ENCODE assay signal across 8 cellular contexts in the genomic region with DNA sequence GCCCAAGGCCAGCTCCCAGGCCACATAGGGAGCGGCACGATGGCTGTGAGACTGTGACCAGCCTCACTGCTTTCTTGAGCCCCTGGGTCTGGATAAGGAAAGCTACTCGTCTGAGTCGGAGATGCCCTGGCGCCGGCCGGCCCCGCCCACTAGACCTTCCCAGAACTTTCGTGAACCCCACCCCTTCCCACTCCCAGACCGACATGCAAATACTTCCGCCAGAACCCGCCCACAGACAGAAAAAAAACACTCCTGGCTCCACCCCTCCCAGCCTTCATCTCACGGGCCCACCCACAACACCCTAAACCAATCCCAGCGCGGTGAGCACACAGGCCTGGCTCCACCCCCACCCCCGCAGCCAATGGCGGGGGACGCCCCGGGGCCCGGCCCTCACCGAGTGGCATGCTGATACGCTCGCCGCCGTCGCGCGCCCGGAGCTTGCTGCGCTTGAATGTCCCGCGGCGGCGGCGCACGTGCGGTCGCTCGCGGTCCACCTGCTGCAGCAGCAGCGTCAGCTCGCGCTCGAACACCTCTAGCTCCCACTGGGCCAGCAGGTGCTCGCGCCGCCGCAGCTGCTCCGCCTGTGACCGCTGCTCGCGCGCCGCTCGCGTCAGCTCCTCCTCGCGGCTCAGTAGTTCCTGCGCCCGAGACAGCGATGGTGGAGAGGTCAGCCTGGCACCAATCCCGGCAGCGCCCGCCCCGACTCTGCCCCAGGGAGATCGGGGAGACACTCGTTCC. TPM values are rescaled to one million over a fixed set of nuclear protein-coding genes. Genes with fewer than 3 reads are reported as not detected.
DNase-seq lines count a peak whose midpoint lies in the region; ATAC-seq, FAIRE-seq and TF ChIP-seq lines count a peak whose summit lies in the region.

No MANE protein-coding gene starts in this region.

- H3K36me3 ChIP-seq in bronchial epithelial cell (ENCODE audit: control insufficient read depth, insufficient read depth, low read length), result peaks cover 22% of the 10 kb centered on the region
- peaks cover 37% of the 10 kb centered on the region for H3K36me3 ChIP-seq in iPS-20b (ENCODE audit: insufficient read depth, low read depth, low read length)
- peaks cover 14 to 56% (median 29%) of the 10 kb centered on the region in 4 donors for H3K36me3 ChIP-seq in sigmoid colon

- POLR2A ChIA-PET in A549 (lab: Yijun Ruan, JAX), result no interaction called here
- POLR2A ChIA-PET in activated CD4-positive, alpha-beta memory T cell treated with anti-CD3 and anti-CD28 coated beads, Interleukin-2, amount 10 ng/mL, durations not matched to agents 7 days and 5 days (lab: Charles Lee), result no interaction called here

- H3K4me3 ChIP-seq in A549 (no peak overlapping the region), bronchial epithelial cell (ENCODE audit: low read depth, low read length) (peak overlapping the region; percentile 17), iPS-20b (ENCODE audit: low read length) (peak overlapping the region; percentile 64; the same call in 1 of the 2 replicates), sigmoid colon (peak overlapping the region; percentile 11 to 42 (median 34))

- H3K27me3 Mint-ChIP-seq in activated CD4-positive, alpha-beta memory T cell treated with anti-CD3 and anti-CD28 coated beads, Interleukin-2, amount 10 ng/mL, durations not matched to agents 7 days and 5 days, result no peaks in the 10 kb centered on the region

- TF ChIP-seq CTCF in A549 (IDR thresholded peaks at IDR 0.05) (no peak), bronchial epithelial cell (IDR thresholded peaks at IDR 0.05; ENCODE audit: insufficient read depth, low read length, severe bottlenecking) (no peak), sigmoid colon (IDR thresholded peaks at IDR 0.05) (no peak)

- DNase-seq in A549 (ENCODE audit: low read depth in 1 of 2, low spot score in 1 of 2) (peak; percentile 46 to 70), bronchial epithelial cell (ENCODE audit: low read depth) (peak; percentile 93), sigmoid colon (peak; percentile 99), HuH-7.5 (ENCODE audit: low spot score) (no peak)
- no peak for DNase-seq in activated CD4-positive, alpha-beta memory T cell treated with anti-CD3 and anti-CD28 coated beads, Interleukin-2, amount 10 ng/mL, durations not matched to agents 7 days and 5 days
- no peak for DNase-seq in activated effector memory CD4-positive, alpha-beta T cell treated with Interleukin-2 at 50 U/mL for 16 hours

- peaks cover 38% of the 10 kb centered on the region for H3K4me1 Mint-ChIP-seq in activated CD4-positive, alpha-beta memory T cell treated with anti-CD3 and anti-CD28 coated beads, Interleukin-2, amount 10 ng/mL, durations not matched to agents 7 days and 5 days

- ATAC-seq in A549, result peak in 1 of 2 experiments; percentile 85; a peak in 3 of 6 replicates

- FAIRE-seq in A549 (lab: Jason Lieb, UNC), result no peak
- FAIRE-seq in bronchial epithelial cell (lab: Jason Lieb, UNC), result peak; percentile 77

- peaks cover 64% of the 10 kb centered on the region for H3K36me3 Mint-ChIP-seq in activated CD4-positive, alpha-beta memory T cell treated with anti-CD3 and anti-CD28 coated beads, Interleukin-2, amount 10 ng/mL, durations not matched to agents 7 days and 5 days (ENCODE audit: low read depth)

- 94% methylated on average over 63 of the region's 67 CpGs for WGBS in A549 (ENCODE audit: missing lambda C conversion rate)
- 62 to 67% methylated on average over 67 of the region's 67 CpGs for WGBS in sigmoid colon, 2 donors

- no peak for TF ChIP-seq POLR2A in A549 (IDR thresholded peaks at IDR 0.05; ENCODE audit: low read length)
- TF ChIP-seq POLR2A in sigmoid colon (IDR thresholded peaks at IDR 0.05), result no peak

- H3K27ac ChIP-seq in A549 (no peak overlapping the region), iPS-20b (ENCODE audit: low read length) (no peak overlapping the region), sigmoid colon (peak overlapping the region; percentile 76 to 88 (median 86))

- H3K4me2 ChIP-seq in A549, result no peak overlapping the region

- H3K4me1 ChIP-seq in A549 (peaks cover 22% of the 10 kb centered on the region; the same call in 1 of the 3 replicates), iPS-20b (ENCODE audit: insufficient read depth, low read length) (peaks cover 7% of the 10 kb centered on the region; the same call in 1 of the 2 replicates), sigmoid colon (peaks cover 0 to 48% (median 42%) of the 10 kb centered on the region in 4 donors)

- no peak overlapping the region for H3K4me3 Mint-ChIP-seq in activated CD4-positive, alpha-beta memory T cell treated with anti-CD3 and anti-CD28 coated beads, Interleukin-2, amount 10 ng/mL, durations not matched to agents 7 days and 5 days

- H3K9me3 ChIP-seq in A549 (no peaks in the 10 kb centered on the region), iPS-20b (ENCODE audit: insufficient read depth, low read depth, low read length) (no peaks in the 10 kb centered on the region), sigmoid colon (no peaks in the 10 kb centered on the region)

- TF ChIP-seq RAD21 in A549 (conservative IDR thresholded peaks at IDR 0.05 in 1 of 2, IDR thresholded peaks at IDR 0.05 in 1 of 2) (no peak), Ishikawa (IDR thresholded peaks at IDR 0.05; ENCODE audit: low read depth) (no peak)

- H3K27me3 ChIP-seq in bronchial epithelial cell (ENCODE audit: control insufficient read depth, insufficient read depth, low read length) (no peaks in the 10 kb centered on the region), iPS-20b (ENCODE audit: insufficient read depth, low read length) (0 out of 2 replicates have a peak, but pooled peaks cover 6% of the 10 kb centered on the region), sigmoid colon (no peaks in the 10 kb centered on the region)

- H3K9ac ChIP-seq in iPS-20b (ENCODE audit: low read depth, low read length), result peak overlapping the region; percentile 48; the same call in 1 of the 2 replicates

- CTCF ChIA-PET in A549 (lab: Yijun Ruan, JAX), result interaction anchor here (1.0 to 20.1 kb wide), 4 partner anchors 18 to 66 kb away, joined by 3 to 249 read pairs (median 4); a partner anchor contains a TSS
- CTCF ChIA-PET in activated CD4-positive, alpha-beta memory T cell treated with anti-CD3 and anti-CD28 coated beads, Interleukin-2, amount 10 ng/mL, durations not matched to agents 7 days and 5 days (lab: Charles Lee), result no interaction called here

- no peaks in the 10 kb centered on the region for H3K9me3 Mint-ChIP-seq in activated CD4-positive, alpha-beta memory T cell treated with anti-CD3 and anti-CD28 coated beads, Interleukin-2, amount 10 ng/mL, durations not matched to agents 7 days and 5 days

- intact Hi-C loops in sigmoid colon (cut with DNase I), result loop anchor here (5.0 to 10.0 kb wide), 2 partner anchors 65 to 242 kb away; no protein-coding TSS in a partner anchor

- no peak overlapping the region for H3K27ac Mint-ChIP-seq in activated CD4-positive, alpha-beta memory T cell treated with anti-CD3 and anti-CD28 coated beads, Interleukin-2, amount 10 ng/mL, durations not matched to agents 7 days and 5 days

- TF ChIP-seq EP300 in A549 (IDR thresholded peaks at IDR 0.05) (no peak), Ishikawa (IDR thresholded peaks at IDR 0.05; ENCODE audit: borderline replicate concordance) (peak; percentile 61; the same call in 1 of the 2 replicates), sigmoid colon (IDR thresholded peaks at IDR 0.05) (peak in 1 of 4 donors; percentile 27)

RNA-seq across cellular contexts. Expression of a gene that starts 7.0 kb away (rescaled TPM):
- 16.7 and 18.1 TPM in 2 replicates for polyA plus RNA-seq in A549 (2011; rRNA removed)
- polyA plus RNA-seq in A549 (2012; cell fraction: cytosol; rRNA removed), result 30.6 and 42.9 TPM in 2 replicates
- 47.1 and 61.0 TPM in 2 replicates for polyA plus RNA-seq in A549 (2012; cell fraction: nucleus; rRNA removed)
- polyA plus RNA-seq in A549 (2017; fragmentation: RNase III; extraction: RNeasy Plus Mini Kit Qiagen cat#74134 plus additional on column Dnase treatment), result 30.9 to 34.9 TPM (median 34.5 TPM) in 3 replicates
- 35.2 and 53.1 TPM in 2 replicates for polyA minus RNA-seq in A549 (2011; rRNA and poly(A)+ RNA removed)
- 11.1 and 18.6 TPM in 2 replicates for total RNA-seq in bronchial epithelial cell
- total RNA-seq in sigmoid colon, result 10 to 100 TPM; 18.5 to 52.1 (median 26.3) TPM
- 10 to 100 TPM; 48.6 to 71.2 (median 71.0) TPM for polyA plus RNA-seq in sigmoid colon
- total RNA-seq in activated CD4-positive, alpha-beta memory T cell treated with anti-CD3 and anti-CD28 coated beads, Interleukin-2, amount 10 ng/mL, durations not matched to agents 7 days and 5 days, result 10 to 100 TPM; 67.2 to 71.8 TPM

RNA-seq across cellular contexts. Expression of a gene that starts 8.5 kb away (rescaled TPM):
- polyA plus RNA-seq in A549 (2011; rRNA removed) (14.2 and 17.2 TPM in 2 replicates), A549 (2017; fragmentation: RNase III; extraction: RNeasy Plus Mini Kit Qiagen cat#74134 plus additional on column Dnase treatment) (26.6 to 30.8 TPM (median 29.7 TPM) in 3 replicates), sigmoid colon (10 to 100 TPM in 1 of 3 donors, 1 to 10 TPM in 2; 6.0 to 35.0 (median 6.6) TPM)
- polyA plus RNA-seq in A549 (2012; cell fraction: cytosol; rRNA removed), result 37.5 and 49.6 TPM in 2 replicates
- 142 and 197 TPM in 2 replicates for polyA plus RNA-seq in A549 (2012; cell fraction: nucleus; rRNA removed)
- polyA minus RNA-seq in A549 (2011; rRNA and poly(A)+ RNA removed), result 22.9 and 35.0 TPM in 2 replicates
- total RNA-seq in bronchial epithelial cell (5.3 and 10.2 TPM in 2 replicates), sigmoid colon (10 to 100 TPM; 10.7 to 21.3 (median 14.3) TPM)
- total RNA-seq in activated CD4-positive, alpha-beta memory T cell treated with anti-CD3 and anti-CD28 coated beads, Interleukin-2, amount 10 ng/mL, durations not matched to agents 7 days and 5 days, result 10 to 100 TPM; 39.8 to 40.3 TPM

RNA-seq across cellular contexts. Expression of a gene that starts 11.4 kb away (rescaled TPM):
- polyA plus RNA-seq in A549 (2011; rRNA removed), result 0.11 and 0.13 TPM in 2 replicates
- polyA plus RNA-seq in A549 (2012; cell fraction: cytosol; rRNA removed), result 0.61 and 0.74 TPM in 2 replicates
- polyA plus RNA-seq in A549 (2012; cell fraction: nucleus; rRNA removed), result 2.0 and 2.8 TPM in 2 replicates
- 0.49 to 0.50 TPM (median 0.50 TPM) in 3 replicates for polyA plus RNA-seq in A549 (2017; fragmentation: RNase III; extraction: RNeasy Plus Mini Kit Qiagen cat#74134 plus additional on column Dnase treatment)
- 0.17 TPM in 1 of 2 replicates, not detected in the other for polyA minus RNA-seq in A549 (2011; rRNA and poly(A)+ RNA removed)
- 0.79 and 4.1 TPM in 2 replicates for total RNA-seq in bronchial epithelial cell
- under 1 TPM in 2 of 4 donors, not detected in 2; 0.54 to 0.71 TPM for total RNA-seq in sigmoid colon
- polyA plus RNA-seq in sigmoid colon, result 1 to 10 TPM in 1 of 3 donors, not detected in 2; 1.4 TPM
- 1 to 10 TPM in 1 of 2 experiments, under 1 TPM in 1; 0.80 to 1.0 TPM for total RNA-seq in activated CD4-positive, alpha-beta memory T cell treated with anti-CD3 and anti-CD28 coated beads, Interleukin-2, amount 10 ng/mL, durations not matched to agents 7 days and 5 days

RNA-seq across cellular contexts. Expression of a gene that starts 30.9 kb away (rescaled TPM):
- polyA plus RNA-seq in A549 (2011; rRNA removed), result 9.9 and 10.4 TPM in 2 replicates
- 20.3 and 32.5 TPM in 2 replicates for polyA plus RNA-seq in A549 (2012; cell fraction: cytosol; rRNA removed)
- polyA plus RNA-seq in A549 (2012; cell fraction: nucleus; rRNA removed), result 27.9 and 48.3 TPM in 2 replicates
- polyA plus RNA-seq in A549 (2017; fragmentation: RNase III; extraction: RNeasy Plus Mini Kit Qiagen cat#74134 plus additional on column Dnase treatment), result 16.9 to 21.3 TPM (median 17.4 TPM) in 3 replicates
- 9.6 and 15.2 TPM in 2 replicates for polyA minus RNA-seq in A549 (2011; rRNA and poly(A)+ RNA removed)
- 11.1 and 15.1 TPM in 2 replicates for total RNA-seq in bronchial epithelial cell
- total RNA-seq in sigmoid colon, result 10 to 100 TPM; 19.9 to 30.7 (median 28.2) TPM
- polyA plus RNA-seq in sigmoid colon, result 10 to 100 TPM; 20.3 to 53.6 (median 34.8) TPM
- total RNA-seq in activated CD4-positive, alpha-beta memory T cell treated with anti-CD3 and anti-CD28 coated beads, Interleukin-2, amount 10 ng/mL, durations not matched to agents 7 days and 5 days, result 100 to 1,000 TPM; 201 to 205 TPM

RNA-seq across cellular contexts. Expression of a gene that starts 31.2 kb away (rescaled TPM):
- 11.6 and 13.8 TPM in 2 replicates for polyA plus RNA-seq in A549 (2011; rRNA removed)
- 44.5 and 66.2 TPM in 2 replicates for polyA plus RNA-seq in A549 (2012; cell fraction: cytosol; rRNA removed)
- 112 and 167 TPM in 2 replicates for polyA plus RNA-seq in A549 (2012; cell fraction: nucleus; rRNA removed)
- 39.8 to 46.0 TPM (median 43.8 TPM) in 3 replicates for polyA plus RNA-seq in A549 (2017; fragmentation: RNase III; extraction: RNeasy Plus Mini Kit Qiagen cat#74134 plus additional on column Dnase treatment)
- 12.3 and 18.7 TPM in 2 replicates for polyA minus RNA-seq in A549 (2011; rRNA and poly(A)+ RNA removed)
- total RNA-seq in bronchial epithelial cell, result 31.6 and 62.0 TPM in 2 replicates
- total RNA-seq in sigmoid colon, result 100 to 1,000 TPM; 148 to 366 (median 194) TPM
- 10 to 100 TPM; 31.2 to 71.2 (median 71.2) TPM for polyA plus RNA-seq in sigmoid colon
- total RNA-seq in activated CD4-positive, alpha-beta memory T cell treated with anti-CD3 and anti-CD28 coated beads, Interleukin-2, amount 10 ng/mL, durations not matched to agents 7 days and 5 days, result 100 to 1,000 TPM; 118 to 119 TPM

Comparison
In these comparisons a context has a peak if more than half of its experiments do, and no peak if none do; other contexts are left out.
1. DNase-seq: peak in A549 (2 of 2), bronchial epithelial cell (single experiment) and sigmoid colon (single experiment); none in activated CD4-positive, alpha-beta memory T cell treated with anti-CD3 and anti-CD28 coated beads, Interleukin-2, amount 10 ng/mL, durations not matched to agents 7 days and 5 days (single experiment), HuH-7.5 (single experiment) and activated effector memory CD4-positive, alpha-beta T cell treated with Interleukin-2 at 50 U/mL for 16 hours (single experiment).
2. H3K27ac ChIP-seq: peak in sigmoid colon (4 of 4); none in A549 (0 of 2) and iPS-20b (single experiment).